26 cellular contexts compared by ENCODE assay signal in genomic region chr1:89616844-89617627, GRCh38. TPM values are rescaled to one million over a fixed set of nuclear protein-coding genes. Genes with fewer than 3 reads are reported as not detected.
A peak's percentile ranks its signal among the peaks of the same experiment; 100 is the strongest.
DNase-seq lines count a peak whose midpoint lies in the region; ATAC-seq and TF ChIP-seq lines count a peak whose summit lies in the region.
"Had no signal": no experiment of that assay in that cellular context is flagged by ENCODE, and none has a peak within 500 bp of the region (broad histone marks: within the 10 kb centered on the region; RNA-seq: fewer than 3 reads in every experiment).

No MANE protein-coding gene starts in this region.

- peak; percentile 78 for ATAC-seq in Right ventricle myocardium superior (ENCODE audit: poor library complexity)
- no peak for ATAC-seq in naive thymus-derived CD8-positive, alpha-beta T cell
- ATAC-seq in left colon = no peak
- no peak for ATAC-seq in GM18519 (IDR thresholded peaks at IDR 0.05; ENCODE audit: low FRiP score, unreplicated experiment)
- ATAC-seq: effector memory CD8-positive, alpha-beta T cell; GM12878; PC-3 had no signal

- peaks cover 12% of the 10 kb centered on the region for H3K9me3 Mint-ChIP-seq in activated CD4-positive, alpha-beta T cell treated with anti-CD3 and anti-CD28 coated beads, Interleukin-2, amount 10 ng/mL, durations not matched to agents 24 days and 14 days
- H3K9me3 Mint-ChIP-seq in naive thymus-derived CD8-positive, alpha-beta T cell = peaks cover 1 to 12% (median 9%) of the 10 kb centered on the region in 9 donors
- H3K9me3 Mint-ChIP-seq: effector memory CD8-positive, alpha-beta T cell had no signal

- H3K4me3 Mint-ChIP-seq in activated CD4-positive, alpha-beta T cell treated with anti-CD3 and anti-CD28 coated beads, Interleukin-2, amount 10 ng/mL, durations not matched to agents 24 days and 14 days = no peak overlapping the region
- H3K4me3 Mint-ChIP-seq in naive thymus-derived CD8-positive, alpha-beta T cell = no peak overlapping the region
- H3K4me3 Mint-ChIP-seq: effector memory CD8-positive, alpha-beta T cell had no signal

- H3K27me3 Mint-ChIP-seq in activated CD4-positive, alpha-beta T cell treated with anti-CD3 and anti-CD28 coated beads, Interleukin-2, amount 10 ng/mL, durations not matched to agents 24 days and 14 days = no peaks in the 10 kb centered on the region
- H3K27me3 Mint-ChIP-seq in naive thymus-derived CD8-positive, alpha-beta T cell = no peaks in the 10 kb centered on the region
- H3K27me3 Mint-ChIP-seq: effector memory CD8-positive, alpha-beta T cell had no signal

- H3K27me3 ChIP-seq in WERI-Rb-1 (ENCODE audit: insufficient read depth, low read depth, severe bottlenecking) = no peaks in the 10 kb centered on the region
- H3K27me3 ChIP-seq: adrenal gland, brain microvascular endothelial cell had no signal

- peaks cover 7% of the 10 kb centered on the region for H3K9me3 ChIP-seq in WERI-Rb-1 (ENCODE audit: severe bottlenecking)
- H3K9me3 ChIP-seq: A549, Caco-2, psoas muscle had no signal

- peak; percentile 37 for DNase-seq in activated CD4-positive, alpha-beta T cell treated with anti-CD3 and anti-CD28 coated beads, Interleukin-2, amount 10 ng/mL, durations not matched to agents 24 days and 14 days
- no peak for DNase-seq in activated CD4-positive, alpha-beta T cell treated with anti-CD3 and anti-CD28 coated beads for 4 hours
- DNase-seq in WERI-Rb-1 = peak; percentile 36
- no peak for DNase-seq in Right ventricle myocardium superior
- no peak for DNase-seq in naive thymus-derived CD8-positive, alpha-beta T cell
- DNase-seq in left colon = no peak
- no peak for DNase-seq in NCI-H187 treated with DMSO at 0.1 percent for 48 hours (lab: John Stamatoyannopoulos, UW)
- DNase-seq: activated CD4-positive, alpha-beta T cell treated with anti-CD3 and anti-CD28 coated beads, Interleukin-2, amount 50 U/mL, for 1 hour; activated CD8-positive, alpha-beta memory T cell treated with anti-CD3 and anti-CD28 coated beads, Interleukin-2, amount 50 U/mL, for 4 hours; activated effector memory CD4-positive, alpha-beta T cell treated with Interleukin-2 at 50 U/mL for 16 hours; brain microvascular endothelial cell; Caco-2; effector memory CD8-positive, alpha-beta T cell; mesenchymal stem cell; MM.1S; NCI-H1417 treated with DMSO at 0.1 percent for 48 hours; NCI-H2107; NCI-H446; PC-3; psoas muscle had no signal

- peaks cover 51% of the 10 kb centered on the region for H3K4me1 Mint-ChIP-seq in activated CD4-positive, alpha-beta T cell treated with anti-CD3 and anti-CD28 coated beads, Interleukin-2, amount 10 ng/mL, durations not matched to agents 24 days and 14 days
- H3K4me1 Mint-ChIP-seq in naive thymus-derived CD8-positive, alpha-beta T cell = peaks cover 29 to 78% (median 68%) of the 10 kb centered on the region in 4 donors

- H3K27ac Mint-ChIP-seq in activated CD4-positive, alpha-beta T cell treated with anti-CD3 and anti-CD28 coated beads, Interleukin-2, amount 10 ng/mL, durations not matched to agents 24 days and 14 days = peak overlapping the region; percentile 55
- H3K27ac Mint-ChIP-seq in naive thymus-derived CD8-positive, alpha-beta T cell = peak overlapping the region in 7 of 10 donors; percentile 28 to 74 (median 58)
- H3K27ac Mint-ChIP-seq: effector memory CD8-positive, alpha-beta T cell had no signal

- peaks cover 50% of the 10 kb centered on the region for H3K36me3 Mint-ChIP-seq in activated CD4-positive, alpha-beta T cell treated with anti-CD3 and anti-CD28 coated beads, Interleukin-2, amount 10 ng/mL, durations not matched to agents 24 days and 14 days (ENCODE audit: low read depth)
- peaks cover 13 to 19% (median 13%) of the 10 kb centered on the region in 3 donors for H3K36me3 Mint-ChIP-seq in naive thymus-derived CD8-positive, alpha-beta T cell

- H3K4me3 ChIP-seq in WERI-Rb-1 (ENCODE audit: low read depth, low read length) = no peak overlapping the region
- H3K4me3 ChIP-seq: A549, adrenal gland, GM12878, K562, psoas muscle, skin epidermis had no signal

- H3K36me3 ChIP-seq in WERI-Rb-1 = no peaks in the 10 kb centered on the region
- H3K36me3 ChIP-seq: adrenal gland, brain microvascular endothelial cell had no signal

- TF ChIP-seq CTCF in WERI-Rb-1 (IDR thresholded peaks at IDR 0.05; ENCODE audit: low read depth, low read length) = no peak

- POLR2A ChIA-PET in naive thymus-derived CD8-positive, alpha-beta T cell (lab: Charles Lee) = interaction anchor here (0.8 to 5.4 kb wide), 5 partner anchors 9 to 146 kb away, joined by 3 to 40 read pairs (median 12); partner anchors contain the start of gene LRRC8C

- H3K27ac ChIP-seq in WERI-Rb-1 = no peak overlapping the region
- H3K27ac ChIP-seq: A549, adrenal gland, brain microvascular endothelial cell, psoas muscle had no signal

- intact Hi-C loops in activated CD4-positive, alpha-beta T cell treated with anti-CD3 and anti-CD28 coated beads, Interleukin-2, amount 10 ng/mL, durations not matched to agents 24 days and 14 days (cut with micrococcal nuclease) = no loop called here
- intact Hi-C loops in Right ventricle myocardium superior (cut with DNase I) = no loop called here
- intact Hi-C loops in left colon (cut with DNase I, micrococcal nuclease) = no loop called here

RNA-seq across cellular contexts. Expression of gene LRRC8C, which starts 15.9 kb away (rescaled TPM):
- total RNA-seq in activated CD4-positive, alpha-beta T cell treated with anti-CD3 and anti-CD28 coated beads, Interleukin-2, amount 10 ng/mL, durations not matched to agents 24 days and 14 days = 73.1 and 74.0 TPM in 2 replicates
- 5.9 TPM for total RNA-seq in Right ventricle myocardium superior
- total RNA-seq in naive thymus-derived CD8-positive, alpha-beta T cell = 10 to 100 TPM; 52.2 to 53.3 TPM
- polyA plus RNA-seq in naive thymus-derived CD8-positive, alpha-beta T cell = 10 to 100 TPM; 10.0 to 19.2 (median 14.2) TPM
- total RNA-seq in left colon = 1 to 10 TPM; 1.8 to 3.2 TPM

Comparison
In these comparisons a context has a peak if more than half of its experiments do, and no peak if none do; other contexts are left out.
1. DNase-seq: peak in activated CD4-positive, alpha-beta T cell treated with anti-CD3 and anti-CD28 coated beads, Interleukin-2, amount 10 ng/mL, durations not matched to agents 24 days and 14 days (single experiment) and WERI-Rb-1 (single experiment); none in activated CD4-positive, alpha-beta T cell treated with anti-CD3 and anti-CD28 coated beads for 4 hours (0 of 2), Right ventricle myocardium superior (single experiment), naive thymus-derived CD8-positive, alpha-beta T cell (0 of 10), left colon (0 of 2) and NCI-H187 treated with DMSO at 0.1 percent for 48 hours (single experiment).